In genomic region chr14:70873627-70874026, GRCh38 we compare ENCODE assay signal across 1 cellular context.
TF ChIP-seq lines count a peak whose summit lies in the region.

No MANE protein-coding gene starts in this region.

TF ChIP-seq in GM12878, 131 proteins besides CTCF, POLR2A, EP300 and RAD21:
- no peak for TF ChIP-seq JUND (IDR thresholded peaks at IDR 0.05; ENCODE audit: low read depth, low read length)
- TF ChIP-seq SMC3 (IDR thresholded peaks at IDR 0.05; ENCODE audit: borderline replicate concordance, low read length), result peak; percentile 39; the same call in 1 of the 2 replicates
